In genomic region chr9:72353455-72354116, GRCh38 we compare ENCODE assay signal across 19 cellular contexts. TPM values are rescaled to one million over a fixed set of nuclear protein-coding genes. Genes with fewer than 3 reads are reported as not detected.
A peak's percentile ranks its signal among the peaks of the same experiment; 100 is the strongest.
DNase-seq lines count a peak whose midpoint lies in the region; ATAC-seq, FAIRE-seq and TF ChIP-seq lines count a peak whose summit lies in the region.
"Had no signal": no experiment of that assay in that cellular context is flagged by ENCODE, and none has a peak within 500 bp of the region (broad histone marks: within the 10 kb centered on the region; RNA-seq: fewer than 3 reads in every experiment).

No MANE protein-coding gene starts in this region.

- no peak overlapping the region for H2AFZ ChIP-seq in HepG2 (ENCODE audit: low read length)
- H2AFZ ChIP-seq in MM.1S (ENCODE audit: low read length): no peak overlapping the region

- H3K4me3 Mint-ChIP-seq in activated T-cell treated with anti-CD3 and anti-CD28 coated beads, Interleukin-2, amount 50 U/mL, for 24 hours: no peak overlapping the region
- no peak overlapping the region for H3K4me3 Mint-ChIP-seq in stimulated activated naive B cell treated with anti-CD40 and anti-IgM and Interleukin-4, amounts not matched to agents 10 μg/mL and 1 μg/mL and 100 μg/mL, for 72 hours
- H3K4me3 Mint-ChIP-seq: activated naive CD4-positive, alpha-beta T cell treated with anti-CD3 and anti-CD28 coated beads for 36 hours; brain; T-helper 2 cell treated with Interferon-gamma antibody and Interleukin-4, amounts not matched to agents 5 μg/mL and 100 μg/mL, for 36 hours had no signal

- H3K36me3 ChIP-seq in HepG2 (replicated peaks in 1 of 2; ENCODE audit: control insufficient read depth in 1 of 2, insufficient read depth in 2 of 2, low read length in 2 of 2) (peaks cover 12 to 41% of the 10 kb centered on the region in 2 experiments), MM.1S (replicated peaks; ENCODE audit: insufficient read depth, low read length) (peaks cover 24% of the 10 kb centered on the region), aorta (ENCODE audit: control insufficient read depth in 1 of 2, insufficient read depth in 2 of 2, low read length in 1 of 2) (peaks cover 2 to 13% of the 10 kb centered on the region in 2 donors)

- no peak for DNase-seq in activated T-cell treated with anti-CD3 and anti-CD28 coated beads, Interleukin-2, amount 50 U/mL, for 24 hours
- DNase-seq in activated T-cell treated with anti-CD3 and anti-CD28 coated beads for 4 hours: no peak
- peak; percentile 12 for DNase-seq in astrocyte of the spinal cord (ENCODE audit: low read depth, low spot score)
- DNase-seq in HepG2 (ENCODE audit: low spot score): peak; percentile 38
- no peak for DNase-seq in stimulated activated naive B cell treated with anti-CD40 and anti-IgM and Interleukin-4, amounts not matched to agents 10 μg/mL and 1 μg/mL and 100 μg/mL, for 72 hours
- DNase-seq in cerebellar cortex (ENCODE audit: low spot score): no peak
- no peak for DNase-seq in MM.1S
- no peak for DNase-seq in aorta
- DNase-seq: activated CD4-positive, alpha-beta T cell treated with anti-CD3 and anti-CD28 coated beads for 4 hours; activated CD8-positive, alpha-beta memory T cell treated with anti-CD3 and anti-CD28 coated beads, Interleukin-2, amount 50 U/mL, for 4 hours; activated naive CD4-positive, alpha-beta T cell treated with anti-CD3 and anti-CD28 coated beads for 36 hours; DND-41; NCI-H2081 treated with DMSO at 0.1 percent for 48 hours; NCI-H524 treated with DMSO at 0.1 percent for 48 hours; retina; SIG-M5 had no signal

- H3K79me2 ChIP-seq in HepG2 (ENCODE audit: insufficient read depth, low read length) (peaks cover 13% of the 10 kb centered on the region), MM.1S (ENCODE audit: low read length) (peaks cover 33% of the 10 kb centered on the region)

- POLR2A ChIA-PET in HepG2 (lab: Yijun Ruan, JAX): interaction anchor here (2.7 kb wide), 1 partner anchor 9 kb away, joined by 11 read pairs; no protein-coding TSS in a partner anchor

- H4K20me1 ChIP-seq in HepG2 (ENCODE audit: insufficient read depth, low read length) (peaks cover 27% of the 10 kb centered on the region), MM.1S (ENCODE audit: insufficient read depth, low read length) (peaks cover 13% of the 10 kb centered on the region; the same call in 1 of the 2 replicates)

- no peaks in the 10 kb centered on the region for H3K9me3 Mint-ChIP-seq in activated T-cell treated with anti-CD3 and anti-CD28 coated beads, Interleukin-2, amount 50 U/mL, for 24 hours
- H3K9me3 Mint-ChIP-seq in stimulated activated naive B cell treated with anti-CD40 and anti-IgM and Interleukin-4, amounts not matched to agents 10 μg/mL and 1 μg/mL and 100 μg/mL, for 72 hours: no peaks in the 10 kb centered on the region
- H3K9me3 Mint-ChIP-seq: activated naive CD4-positive, alpha-beta T cell treated with anti-CD3 and anti-CD28 coated beads for 36 hours; brain; T-helper 2 cell treated with Interferon-gamma antibody and Interleukin-4, amounts not matched to agents 5 μg/mL and 100 μg/mL, for 36 hours had no signal

- H3F3A ChIP-seq in MM.1S (ENCODE audit: insufficient read depth, low read length): peaks cover 15% of the 10 kb centered on the region; the same call in 1 of the 2 replicates

- H3K27ac ChIP-seq in HepG2 (ENCODE audit: extremely low read length, insufficient read depth, low read length): no peak overlapping the region
- no peak overlapping the region for H3K27ac ChIP-seq in MM.1S (ENCODE audit: low read length)
- no peak overlapping the region for H3K27ac ChIP-seq in aorta (ENCODE audit: low read depth in 1 of 2, low read length in 2 of 2)

- ATAC-seq in HepG2 (peak; percentile 73), aorta (ENCODE audit: low FRiP score) (no peak)
- ATAC-seq in stimulated activated naive B cell treated with anti-CD40 and anti-IgM and Interleukin-4, amounts not matched to agents 10 μg/mL and 1 μg/mL and 100 μg/mL, for 72 hours (replicated peaks): no peak

- H3K27me3 ChIP-seq in HepG2 (ENCODE audit: control insufficient read depth in 1 of 2, insufficient read depth in 2 of 2, low read length in 2 of 2) (no peaks in the 10 kb centered on the region), MM.1S (replicated peaks; ENCODE audit: insufficient read depth, low read length) (no peaks in the 10 kb centered on the region), aorta (ENCODE audit: control insufficient read depth in 1 of 2, insufficient read depth in 2 of 2, low read length in 1 of 2) (no peaks in the 10 kb centered on the region)

- CTCF ChIA-PET in HepG2 (lab: Yijun Ruan, JAX; ENCODE audit: low intra/inter-chr PET ratio, low total read pairs): no interaction called here

- TF ChIP-seq RAD21 in HepG2 (CRISPR knock-in tag; IDR thresholded peaks at IDR 0.05): no peak

- H3K9me3 ChIP-seq in HepG2 (ENCODE audit: low read length) (no peaks in the 10 kb centered on the region), MM.1S (replicated peaks; ENCODE audit: insufficient read depth, low read length) (no peaks in the 10 kb centered on the region), aorta (ENCODE audit: control insufficient read depth, low read length) (no peaks in the 10 kb centered on the region)

- no peaks in the 10 kb centered on the region for H3K9me2 ChIP-seq in MM.1S (replicated peaks; ENCODE audit: insufficient read depth, low read length)

- TF ChIP-seq CTCF in astrocyte of the spinal cord (IDR thresholded peaks at IDR 0.05; ENCODE audit: low read depth, low read length): no peak
- no peak for TF ChIP-seq CTCF in HepG2 (CRISPR knock-in tag; IDR thresholded peaks at IDR 0.05)
- no peak for TF ChIP-seq CTCF in MM.1S (IDR thresholded peaks at IDR 0.05; ENCODE audit: low read length)

- H3K9ac ChIP-seq in HepG2 (ENCODE audit: insufficient read depth, low read depth, low read length) (no peak overlapping the region), MM.1S (ENCODE audit: low read length) (no peak overlapping the region)

- FAIRE-seq in HepG2 (lab: Jason Lieb, UNC): no peak
- FAIRE-seq: A204.1 had no signal

- TF ChIP-seq POLR2A in HepG2 (IDR thresholded peaks at IDR 0.05; ENCODE audit: insufficient read depth in 1 of 2, low read depth in 2 of 2, low read length in 2 of 2): peak in 1 of 2 experiments; percentile 33; a peak in 3 of 4 replicates

- H3K27ac Mint-ChIP-seq in activated T-cell treated with anti-CD3 and anti-CD28 coated beads, Interleukin-2, amount 50 U/mL, for 24 hours: peak overlapping the region; percentile 11
- H3K27ac Mint-ChIP-seq in stimulated activated naive B cell treated with anti-CD40 and anti-IgM and Interleukin-4, amounts not matched to agents 10 μg/mL and 1 μg/mL and 100 μg/mL, for 72 hours: peak overlapping the region; percentile 47
- H3K27ac Mint-ChIP-seq: activated naive CD4-positive, alpha-beta T cell treated with anti-CD3 and anti-CD28 coated beads for 36 hours; T-helper 2 cell treated with Interferon-gamma antibody and Interleukin-4, amounts not matched to agents 5 μg/mL and 100 μg/mL, for 36 hours had no signal

- in situ Hi-C loops in astrocyte of the spinal cord (cut with HindIII; ENCODE audit: low sequenced_read_pairs): loop anchor here (25.0 kb wide), 1 partner anchor 234 kb away; no protein-coding TSS in a partner anchor
- in situ Hi-C loops in HepG2 (cut with HindIII; ENCODE audit: extremely low pct_ligation_motif_present, low pct_unique_long_range_greater_than_20kb): no loop called here

- peaks cover 52% of the 10 kb centered on the region for H3K4me1 Mint-ChIP-seq in activated T-cell treated with anti-CD3 and anti-CD28 coated beads, Interleukin-2, amount 50 U/mL, for 24 hours (ENCODE audit: low read depth)
- peaks cover 5 to 26% of the 10 kb centered on the region in 2 donors for H3K4me1 Mint-ChIP-seq in stimulated activated naive B cell treated with anti-CD40 and anti-IgM and Interleukin-4, amounts not matched to agents 10 μg/mL and 1 μg/mL and 100 μg/mL, for 72 hours

- TF ChIP-seq EP300 in HepG2 (IDR thresholded peaks at IDR 0.05; ENCODE audit: low read depth in 2 of 2, low read length in 2 of 2) (no peak), HepG2 (CRISPR knock-in tag; IDR thresholded peaks at IDR 0.05; ENCODE audit: borderline replicate concordance) (no peak)

- H3K4me2 ChIP-seq in HepG2 (ENCODE audit: low read depth, low read length): no peak overlapping the region
- no peak overlapping the region for H3K4me2 ChIP-seq in MM.1S (ENCODE audit: low read depth, low read length)

- no peak overlapping the region for H3K4me3 ChIP-seq in astrocyte of the spinal cord (ENCODE audit: low read depth, low read length)
- H3K4me3 ChIP-seq in HepG2 (replicated peaks in 1 of 3; ENCODE audit: insufficient read depth in 1 of 3, low read depth in 2 of 3, low read length in 3 of 3): no peak overlapping the region
- no peak overlapping the region for H3K4me3 ChIP-seq in MM.1S (ENCODE audit: low read length)
- H3K4me3 ChIP-seq in aorta (ENCODE audit: low read length in 2 of 2): no peak overlapping the region

- 74% methylated on average over 4 of the region's 4 CpGs for WGBS in HepG2 (ENCODE audit: low lambda C conversion rate)
- 92% methylated on average over 4 of the region's 4 CpGs for WGBS in aorta, 2 donors

- H3K4me1 ChIP-seq in HepG2 (ENCODE audit: insufficient read depth, low read length) (peaks cover 37% of the 10 kb centered on the region), MM.1S (ENCODE audit: low read length) (peaks cover 8% of the 10 kb centered on the region), aorta (ENCODE audit: control insufficient read depth in 1 of 2, insufficient read depth in 2 of 2, low read length in 2 of 2) (peaks cover 0 to 4% of the 10 kb centered on the region in 2 donors)

- H3K36me3 Mint-ChIP-seq in activated T-cell treated with anti-CD3 and anti-CD28 coated beads, Interleukin-2, amount 50 U/mL, for 24 hours (ENCODE audit: low read depth): peaks cover 77% of the 10 kb centered on the region
- H3K36me3 Mint-ChIP-seq in stimulated activated naive B cell treated with anti-CD40 and anti-IgM and Interleukin-4, amounts not matched to agents 10 μg/mL and 1 μg/mL and 100 μg/mL, for 72 hours: peaks cover 19 to 43% of the 10 kb centered on the region in 2 donors

- no TSS peak for BruUV-seq in HepG2 (replicated peaks; lab: Mats Ljungman, UMichigan)

- intact Hi-C loops in HepG2 (cut with micrococcal nuclease; ENCODE audit: unreplicated experiment) (loop anchor here (1.0 to 10.0 kb wide), 2 partner anchors 9 to 471 kb away; no protein-coding TSS in a partner anchor), aorta (cut with DNase I) (loop anchor here in 1 of 2 donors (10.0 kb wide), 1 partner anchor 589 kb away; the partner anchor contains the start of gene CEMIP2)

- H3K27me3 Mint-ChIP-seq in activated T-cell treated with anti-CD3 and anti-CD28 coated beads, Interleukin-2, amount 50 U/mL, for 24 hours: no peaks in the 10 kb centered on the region
- H3K27me3 Mint-ChIP-seq in stimulated activated naive B cell treated with anti-CD40 and anti-IgM and Interleukin-4, amounts not matched to agents 10 μg/mL and 1 μg/mL and 100 μg/mL, for 72 hours: no peaks in the 10 kb centered on the region
- H3K27me3 Mint-ChIP-seq: brain had no signal

RNA-seq across cellular contexts. Expression of gene ZFAND5, which starts 11.4 kb away (rescaled TPM):
- 41.8 and 60.2 TPM in 2 replicates for total RNA-seq in HepG2 (2016; rRNA removed; fragmentation: Illumina TruSeq; extraction: Trizol)
- 9.1 and 10.4 TPM in 2 replicates for total RNA-seq in HepG2 (2016; cell fraction: cytosol; rRNA removed; fragmentation: Illumina TruSeq; extraction: Trizol; ENCODE audit: low read depth)
- total RNA-seq in HepG2 (2016; cell fraction: insoluble cytoplasmic fraction; rRNA removed; fragmentation: Illumina TruSeq; extraction: Trizol): 40.5 and 58.0 TPM in 2 replicates
- 31.7 and 31.9 TPM in 2 replicates for total RNA-seq in HepG2 (2016; cell fraction: membrane; rRNA removed; fragmentation: Illumina TruSeq; extraction: Trizol)
- 93.9 and 99.5 TPM in 2 replicates for total RNA-seq in HepG2 (2016; cell fraction: nucleus; rRNA removed; fragmentation: Illumina TruSeq; extraction: Trizol)
- 49.1 and 53.4 TPM in 2 replicates for polyA plus RNA-seq in HepG2 (2011; rRNA removed)
- polyA plus RNA-seq in HepG2 (2011; cell fraction: cytosol; rRNA removed): 21.5 and 29.0 TPM in 2 replicates
- polyA plus RNA-seq in HepG2 (2011; cell fraction: nucleus; rRNA removed): 64.8 and 78.1 TPM in 2 replicates
- 72.3 and 73.7 TPM in 2 replicates for polyA plus RNA-seq in HepG2 (2012)
- 7.4 and 8.7 TPM in 2 replicates for polyA plus RNA-seq in HepG2 (2016; cell fraction: cytosol; fragmentation: Illumina TruSeq; extraction: Trizol; ENCODE audit: low read depth)
- polyA plus RNA-seq in HepG2 (2016; cell fraction: insoluble cytoplasmic fraction; fragmentation: Illumina TruSeq; extraction: Trizol; ENCODE audit: low read depth): 62.9 and 71.0 TPM in 2 replicates
- polyA plus RNA-seq in HepG2 (2016; cell fraction: membrane; fragmentation: Illumina TruSeq; extraction: Trizol; ENCODE audit: low read depth): 16.8 and 17.5 TPM in 2 replicates
- polyA plus RNA-seq in HepG2 (2016; cell fraction: nucleus; fragmentation: Illumina TruSeq; extraction: Trizol; ENCODE audit: insufficient read depth, low read depth): 130 TPM in 2 replicates
- polyA minus RNA-seq in HepG2 (2011; rRNA and poly(A)+ RNA removed; ENCODE audit: low replicate concordance): 13.2 and 13.9 TPM in 2 replicates
- polyA minus RNA-seq in HepG2 (2011; cell fraction: cytosol; rRNA and poly(A)+ RNA removed): 32.9 and 49.2 TPM in 2 replicates
- polyA minus RNA-seq in HepG2 (2011; cell fraction: nucleus; rRNA and poly(A)+ RNA removed): 141 and 188 TPM in 2 replicates
- 100 to 1,000 TPM; 138 to 205 TPM for total RNA-seq in aorta
- 100 to 1,000 TPM in 1 of 2 donors, 10 to 100 TPM in 1; 79.4 to 147 TPM for polyA plus RNA-seq in aorta

Comparison
In these comparisons a context has a peak if more than half of its experiments do, and no peak if none do; other contexts are left out.
1. DNase-seq: peak in astrocyte of the spinal cord (single experiment) and HepG2 (single experiment); none in activated T-cell treated with anti-CD3 and anti-CD28 coated beads, Interleukin-2, amount 50 U/mL, for 24 hours (single experiment), activated T-cell treated with anti-CD3 and anti-CD28 coated beads for 4 hours (single experiment), stimulated activated naive B cell treated with anti-CD40 and anti-IgM and Interleukin-4, amounts not matched to agents 10 μg/mL and 1 μg/mL and 100 μg/mL, for 72 hours (single experiment), cerebellar cortex (single experiment), MM.1S (single experiment) and aorta (0 of 2).